1 cellular context compared by ENCODE assay signal in the genomic region with DNA sequence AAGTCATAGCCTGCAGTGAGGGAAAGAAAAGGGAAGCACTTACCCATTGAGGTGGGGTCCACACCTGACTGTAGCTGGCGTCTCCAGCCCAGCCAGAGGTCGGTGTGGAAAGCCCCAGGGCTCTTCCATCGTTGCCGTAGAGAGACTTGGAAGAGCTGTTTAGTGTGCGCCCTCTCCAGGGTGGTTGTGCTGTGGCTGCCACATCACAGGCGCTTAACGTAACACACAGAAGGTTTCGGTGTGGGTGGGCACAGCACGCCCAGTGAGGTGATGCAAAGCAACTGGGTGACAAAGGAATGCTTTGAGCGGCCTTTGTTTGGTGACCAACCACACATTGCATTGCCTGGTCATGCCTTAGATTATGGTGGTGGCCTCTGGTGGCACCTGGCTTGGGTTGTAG.
TF ChIP-seq lines count a peak whose summit lies in the region.

No MANE protein-coding gene starts in this region.

TF ChIP-seq in WTC11, 78 proteins besides CTCF, POLR2A, EP300 and RAD21 (continued from another document):
- TF ChIP-seq ATF2 (CRISPR knock-in tag; IDR thresholded peaks at IDR 0.05; ENCODE audit: borderline replicate concordance, low read depth) = no peak
- TF ChIP-seq CREB1 (CRISPR knock-in tag; IDR thresholded peaks at IDR 0.05) = no peak
- no peak for TF ChIP-seq HMGA2 (CRISPR knock-in tag; IDR thresholded peaks at IDR 0.05)
- no peak for TF ChIP-seq TEAD4 (CRISPR knock-in tag; IDR thresholded peaks at IDR 0.05)
- TF ChIP-seq, protein P1, sequence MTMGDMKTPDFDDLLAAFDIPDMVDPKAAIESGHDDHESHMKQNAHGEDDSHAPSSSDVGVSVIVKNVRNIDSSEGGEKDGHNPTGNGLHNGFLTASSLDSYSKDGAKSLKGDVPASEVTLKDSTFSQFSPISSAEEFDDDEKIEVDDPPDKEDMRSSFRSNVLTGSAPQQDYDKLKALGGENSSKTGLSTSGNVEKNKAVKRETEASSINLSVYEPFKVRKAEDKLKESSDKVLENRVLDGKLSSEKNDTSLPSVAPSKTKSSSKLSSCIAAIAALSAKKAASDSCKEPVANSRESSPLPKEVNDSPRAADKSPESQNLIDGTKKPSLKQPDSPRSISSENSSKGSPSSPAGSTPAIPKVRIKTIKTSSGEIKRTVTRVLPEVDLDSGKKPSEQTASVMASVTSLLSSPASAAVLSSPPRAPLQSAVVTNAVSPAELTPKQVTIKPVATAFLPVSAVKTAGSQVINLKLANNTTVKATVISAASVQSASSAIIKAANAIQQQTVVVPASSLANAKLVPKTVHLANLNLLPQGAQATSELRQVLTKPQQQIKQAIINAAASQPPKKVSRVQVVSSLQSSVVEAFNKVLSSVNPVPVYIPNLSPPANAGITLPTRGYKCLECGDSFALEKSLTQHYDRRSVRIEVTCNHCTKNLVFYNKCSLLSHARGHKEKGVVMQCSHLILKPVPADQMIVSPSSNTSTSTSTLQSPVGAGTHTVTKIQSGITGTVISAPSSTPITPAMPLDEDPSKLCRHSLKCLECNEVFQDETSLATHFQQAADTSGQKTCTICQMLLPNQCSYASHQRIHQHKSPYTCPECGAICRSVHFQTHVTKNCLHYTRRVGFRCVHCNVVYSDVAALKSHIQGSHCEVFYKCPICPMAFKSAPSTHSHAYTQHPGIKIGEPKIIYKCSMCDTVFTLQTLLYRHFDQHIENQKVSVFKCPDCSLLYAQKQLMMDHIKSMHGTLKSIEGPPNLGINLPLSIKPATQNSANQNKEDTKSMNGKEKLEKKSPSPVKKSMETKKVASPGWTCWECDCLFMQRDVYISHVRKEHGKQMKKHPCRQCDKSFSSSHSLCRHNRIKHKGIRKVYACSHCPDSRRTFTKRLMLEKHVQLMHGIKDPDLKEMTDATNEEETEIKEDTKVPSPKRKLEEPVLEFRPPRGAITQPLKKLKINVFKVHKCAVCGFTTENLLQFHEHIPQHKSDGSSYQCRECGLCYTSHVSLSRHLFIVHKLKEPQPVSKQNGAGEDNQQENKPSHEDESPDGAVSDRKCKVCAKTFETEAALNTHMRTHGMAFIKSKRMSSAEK (CRISPR knock-in tag; IDR thresholded peaks at IDR 0.05; ENCODE audit: borderline replicate concordance) = no peak
- no peak for TF ChIP-seq E2F1 (CRISPR knock-in tag; IDR thresholded peaks at IDR 0.05)
- TF ChIP-seq PRDM15 (CRISPR knock-in tag; IDR thresholded peaks at IDR 0.05) = no peak
- no peak for TF ChIP-seq ERG (CRISPR knock-in tag; IDR thresholded peaks at IDR 0.05)
- TF ChIP-seq ZNF423 (CRISPR knock-in tag; IDR thresholded peaks at IDR 0.05) = no peak
- TF ChIP-seq FOXJ3 (CRISPR knock-in tag; IDR thresholded peaks at IDR 0.05; ENCODE audit: borderline replicate concordance) = no peak
- TF ChIP-seq ZNF396 (CRISPR knock-in tag; IDR thresholded peaks at IDR 0.05; ENCODE audit: borderline replicate concordance) = no peak
